ENCODE assay signal across 13 cellular contexts in the genomic region with DNA sequence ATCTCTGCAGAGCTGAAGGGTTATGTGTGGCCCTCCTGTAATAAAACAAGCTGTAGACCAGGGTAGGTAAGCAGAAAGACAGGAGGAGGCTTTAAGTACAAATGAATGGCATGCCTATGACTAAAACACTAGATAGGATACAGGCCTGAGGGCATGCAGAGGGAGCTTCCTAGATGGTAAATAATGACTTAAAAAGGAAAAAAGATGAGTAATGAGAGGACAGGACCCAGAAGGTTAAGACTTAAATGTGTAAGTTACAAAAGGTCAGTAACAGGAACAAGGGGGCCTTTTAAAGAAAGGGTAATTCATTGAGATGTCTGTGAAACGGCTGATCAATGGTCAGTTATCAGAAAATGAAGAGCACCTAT.
DNase-seq lines count a peak whose midpoint lies in the region; ATAC-seq, FAIRE-seq and TF ChIP-seq lines count a peak whose summit lies in the region.
"Had no signal": no experiment of that assay in that cellular context is flagged by ENCODE, and none has a peak within 500 bp of the region (broad histone marks: within the 10 kb centered on the region; RNA-seq: fewer than 3 reads in every experiment).

No MANE protein-coding gene starts in this region.

- no peak overlapping the region for H3K4me2 ChIP-seq in osteoblast (ENCODE audit: insufficient read depth, low read length)

- H3K79me2 ChIP-seq in osteoblast (ENCODE audit: insufficient read depth, low read length): peaks cover 16% of the 10 kb centered on the region

- DNase-seq in GM19239 (ENCODE audit: insufficient read length, low spot score): no peak
- peak; percentile 82 for DNase-seq in RPMI7951 (ENCODE audit: low read depth)
- DNase-seq in osteoblast (ENCODE audit: insufficient read length, low spot score, missing footprints): peak; percentile 34
- DNase-seq in HUDEP-2 (lab: John Stamatoyannopoulos, UW; ENCODE audit: unreplicated experiment in 76 of 76): no peak
- no peak for DNase-seq in central memory CD4-positive, alpha-beta T cell
- no peak for DNase-seq in T-helper 17 cell
- DNase-seq: activated CD8-positive, alpha-beta T cell treated with anti-CD3 and anti-CD28 coated beads, Interleukin-2, amount 10 ng/mL, durations not matched to agents 7 days and 5 days; stimulated activated CD4-positive, alpha-beta T cell treated with anti-CD3 and anti-CD28 coated beads, Interleukin-4, amount 100 ng/mL, for 24 hours; substantia nigra had no signal

- no peak overlapping the region for H3K27ac Mint-ChIP-seq in T-helper 17 cell
- H3K27ac Mint-ChIP-seq: activated CD8-positive, alpha-beta T cell treated with anti-CD3 and anti-CD28 coated beads, Interleukin-2, amount 10 ng/mL, durations not matched to agents 7 days and 5 days; activated naive CD4-positive, alpha-beta T cell treated with anti-CD3 and anti-CD28 coated beads, Interleukin-2, amount 50 U/mL, for 72 hours had no signal

- H3K36me3 ChIP-seq in osteoblast (ENCODE audit: insufficient read depth, low read length): no peaks in the 10 kb centered on the region

- H3K27me3 ChIP-seq in osteoblast (ENCODE audit: insufficient read depth, low read length): no peaks in the 10 kb centered on the region

- peak; percentile 27 for ATAC-seq in esophagus mucosa
- no peak for ATAC-seq in HG03457 (IDR thresholded peaks at IDR 0.05; ENCODE audit: unreplicated experiment)
- ATAC-seq in T-helper 17 cell: no peak
- ATAC-seq: activated CD8-positive, alpha-beta T cell treated with anti-CD3 and anti-CD28 coated beads, Interleukin-2, amount 10 ng/mL, durations not matched to agents 7 days and 5 days; activated naive CD4-positive, alpha-beta T cell treated with anti-CD3 and anti-CD28 coated beads, Interleukin-2, amount 50 U/mL, for 72 hours had no signal

- no peaks in the 10 kb centered on the region for H3K4me1 Mint-ChIP-seq in T-helper 17 cell
- H3K4me1 Mint-ChIP-seq: CD14-positive monocyte had no signal

- no peaks in the 10 kb centered on the region for H4K20me1 ChIP-seq in osteoblast (ENCODE audit: insufficient read depth, low read length)

- H3K4me3 Mint-ChIP-seq in T-helper 17 cell: no peak overlapping the region
- H3K4me3 Mint-ChIP-seq: activated CD8-positive, alpha-beta T cell treated with anti-CD3 and anti-CD28 coated beads, Interleukin-2, amount 10 ng/mL, durations not matched to agents 7 days and 5 days; CD14-positive monocyte had no signal

- peaks cover 29% of the 10 kb centered on the region for H3K4me1 ChIP-seq in osteoblast (ENCODE audit: insufficient read depth, low read length)

- FAIRE-seq in GM19239 (lab: Jason Lieb, UNC): peak; percentile 26

- no peak overlapping the region for H2AFZ ChIP-seq in osteoblast (ENCODE audit: low read length)

- H3K27ac ChIP-seq in osteoblast (ENCODE audit: low read depth, low read length): no peak overlapping the region

- H3K36me3 Mint-ChIP-seq in T-helper 17 cell (ENCODE audit: low read depth): no peaks in the 10 kb centered on the region
- H3K36me3 Mint-ChIP-seq: activated naive CD4-positive, alpha-beta T cell treated with anti-CD3 and anti-CD28 coated beads, Interleukin-2, amount 50 U/mL, for 72 hours; CD14-positive monocyte had no signal

- peaks cover 47% of the 10 kb centered on the region for H3K27me3 Mint-ChIP-seq in T-helper 17 cell

- TF ChIP-seq CTCF in osteoblast (IDR thresholded peaks at IDR 0.05; ENCODE audit: extremely low read depth, low read depth, low read length): no peak

- H3K4me3 ChIP-seq in osteoblast (ENCODE audit: insufficient read depth, low read length): no peak overlapping the region

- H3K9me3 ChIP-seq in osteoblast (ENCODE audit: low read depth, low read length) (no peaks in the 10 kb centered on the region), T-helper 17 cell (ENCODE audit: control insufficient read depth, low read length, poor library complexity, severe bottlenecking) (no peaks in the 10 kb centered on the region)

Comparison
In these comparisons a context has a peak if more than half of its experiments do, and no peak if none do; other contexts are left out.
1. DNase-seq: peak in RPMI7951 (single experiment) and osteoblast (single experiment); none in GM19239 (single experiment), HUDEP-2 (0 of 76), central memory CD4-positive, alpha-beta T cell (single experiment) and T-helper 17 cell (0 of 3).